13 cellular contexts compared by ENCODE assay signal in the genomic region with DNA sequence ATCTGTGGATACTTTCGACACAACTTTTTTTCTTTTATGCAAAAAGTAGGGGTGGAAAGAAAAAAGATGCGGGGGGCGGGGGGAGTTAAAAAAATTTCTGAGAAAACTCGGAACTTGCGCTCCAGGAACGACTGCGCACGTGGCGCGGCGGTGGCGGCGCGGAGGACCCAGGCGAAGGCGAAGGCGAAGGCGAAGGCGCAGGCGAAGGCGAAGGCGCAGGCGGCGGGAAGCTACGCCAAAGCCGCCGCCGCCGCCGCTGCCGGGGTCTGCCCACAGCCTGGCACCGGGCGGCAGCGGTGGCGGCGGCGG. TPM values are rescaled to one million over a fixed set of nuclear protein-coding genes. Genes with fewer than 3 reads are reported as not detected.
DNase-seq lines count a peak whose midpoint lies in the region; ATAC-seq, FAIRE-seq and TF ChIP-seq lines count a peak whose summit lies in the region.
"Had no signal": no experiment of that assay in that cellular context is flagged by ENCODE, and none has a peak within 500 bp of the region (broad histone marks: within the 10 kb centered on the region; RNA-seq: fewer than 3 reads in every experiment).

No MANE protein-coding gene starts in this region.

- peak overlapping the region; percentile 82 for H3K4me2 ChIP-seq in astrocyte (ENCODE audit: low read length)

- no peak overlapping the region for H3K4me3 ChIP-seq in astrocyte (ENCODE audit: insufficient read depth, low read depth, low read length)
- H3K4me3 ChIP-seq: mucosa of descending colon had no signal

- no peak for FAIRE-seq in astrocyte (lab: Jason Lieb, UNC)

- H3K9me3 Mint-ChIP-seq in stimulated activated naive CD8-positive, alpha-beta T cell treated with anti-CD3 and anti-CD28 coated beads, Interleukin-15, Interleukin-2, amounts not matched to agents 100 ng/mL and 50 ng/mL, for 24 hours = peaks cover 7% of the 10 kb centered on the region
- peaks cover 8% of the 10 kb centered on the region for H3K9me3 Mint-ChIP-seq in astrocyte (ENCODE audit: unreplicated experiment)
- H3K9me3 Mint-ChIP-seq in nephron progenitor cell = peaks cover 3% of the 10 kb centered on the region

- H4K20me1 ChIP-seq in astrocyte (ENCODE audit: insufficient read depth, low read length) = no peaks in the 10 kb centered on the region

- H2AFZ ChIP-seq in astrocyte (ENCODE audit: low read depth, low read length) = no peak overlapping the region

- no peaks in the 10 kb centered on the region for H3K79me2 ChIP-seq in astrocyte (ENCODE audit: insufficient read depth, low read length)

- TF ChIP-seq CTCF in astrocyte (IDR thresholded peaks at IDR 0.05; ENCODE audit: insufficient read depth, low read depth, low read length) = no peak
- TF ChIP-seq CTCF in nephron progenitor cell (IDR thresholded peaks at IDR 0.05) = no peak

- H3K27ac Mint-ChIP-seq in stimulated activated naive CD8-positive, alpha-beta T cell treated with anti-CD3 and anti-CD28 coated beads, Interleukin-15, Interleukin-2, amounts not matched to agents 100 ng/mL and 50 ng/mL, for 24 hours = peak overlapping the region; percentile 77
- H3K27ac Mint-ChIP-seq in astrocyte (ENCODE audit: unreplicated experiment) (peak overlapping the region; percentile 55), nephron progenitor cell (no peak overlapping the region)

- no peaks in the 10 kb centered on the region for H3K9me3 ChIP-seq in astrocyte (ENCODE audit: insufficient read depth, low read depth, low read length)
- H3K9me3 ChIP-seq: mucosa of descending colon had no signal

- H3K27me3 ChIP-seq in astrocyte (ENCODE audit: insufficient read depth, low read length) = peaks cover 90% of the 10 kb centered on the region

- no peak for DNase-seq in stimulated activated naive CD8-positive, alpha-beta T cell treated with anti-CD3 and anti-CD28 coated beads, Interleukin-15, Interleukin-2, amounts not matched to agents 100 U/mL and 50 U/mL, for 24 hours
- no peak for DNase-seq in astrocyte (ENCODE audit: low read depth)
- DNase-seq in nephron progenitor cell = no peak
- no peak for DNase-seq in DMS79 treated with DMSO at 0.1 percent for 48 hours (lab: John Stamatoyannopoulos, UW)
- no peak for DNase-seq in left colon
- DNase-seq: heart right ventricle, NCI-H1417 treated with DMSO at 0.1 percent for 48 hours, T-helper 9 cell had no signal

- H3K27ac ChIP-seq in astrocyte (ENCODE audit: low read depth, low read length) = no peak overlapping the region
- H3K27ac ChIP-seq: heart right ventricle had no signal

- intact Hi-C loops in left colon (cut with DNase I, micrococcal nuclease) = no loop called here

- H3K4me1 ChIP-seq in astrocyte (ENCODE audit: insufficient read depth, low read length) = no peaks in the 10 kb centered on the region

- H3K36me3 Mint-ChIP-seq in stimulated activated naive CD8-positive, alpha-beta T cell treated with anti-CD3 and anti-CD28 coated beads, Interleukin-15, Interleukin-2, amounts not matched to agents 100 ng/mL and 50 ng/mL, for 24 hours (ENCODE audit: low read depth) = peaks cover 17% of the 10 kb centered on the region
- H3K36me3 Mint-ChIP-seq in astrocyte (ENCODE audit: low read depth, unreplicated experiment) (peaks cover 3% of the 10 kb centered on the region), nephron progenitor cell (ENCODE audit: low read depth) (no peaks in the 10 kb centered on the region)

- H3K9ac ChIP-seq in astrocyte (ENCODE audit: low read length) = no peak overlapping the region

- peaks cover 40% of the 10 kb centered on the region for H3K4me1 Mint-ChIP-seq in stimulated activated naive CD8-positive, alpha-beta T cell treated with anti-CD3 and anti-CD28 coated beads, Interleukin-15, Interleukin-2, amounts not matched to agents 100 ng/mL and 50 ng/mL, for 24 hours (ENCODE audit: low read depth)
- H3K4me1 Mint-ChIP-seq in astrocyte (ENCODE audit: low read depth, unreplicated experiment) (peaks cover 5% of the 10 kb centered on the region), nephron progenitor cell (peaks cover 22% of the 10 kb centered on the region)

- H3K27me3 Mint-ChIP-seq in stimulated activated naive CD8-positive, alpha-beta T cell treated with anti-CD3 and anti-CD28 coated beads, Interleukin-15, Interleukin-2, amounts not matched to agents 100 ng/mL and 50 ng/mL, for 24 hours = peaks cover 90% of the 10 kb centered on the region
- H3K27me3 Mint-ChIP-seq in astrocyte (ENCODE audit: low read depth, unreplicated experiment) = peaks cover 83% of the 10 kb centered on the region
- peaks cover 100% of the 10 kb centered on the region for H3K27me3 Mint-ChIP-seq in nephron progenitor cell (ENCODE audit: low read depth, poor library complexity)

- no peak for ATAC-seq in stimulated activated naive CD8-positive, alpha-beta T cell treated with anti-CD3 and anti-CD28 coated beads, Interleukin-15, Interleukin-2, amounts not matched to agents 100 U/mL and 50 U/mL, for 24 hours
- no peak for ATAC-seq in GM21786 (IDR thresholded peaks at IDR 0.05; ENCODE audit: unreplicated experiment)
- no peak for ATAC-seq in left colon
- no peak for ATAC-seq in HG02852 (IDR thresholded peaks at IDR 0.05; ENCODE audit: unreplicated experiment)

- H3K4me3 Mint-ChIP-seq in stimulated activated naive CD8-positive, alpha-beta T cell treated with anti-CD3 and anti-CD28 coated beads, Interleukin-15, Interleukin-2, amounts not matched to agents 100 ng/mL and 50 ng/mL, for 24 hours = peak overlapping the region; percentile 63
- H3K4me3 Mint-ChIP-seq in astrocyte (ENCODE audit: unreplicated experiment) = peak overlapping the region; percentile 27
- peak overlapping the region; percentile 69 for H3K4me3 Mint-ChIP-seq in nephron progenitor cell

- H3K36me3 ChIP-seq in astrocyte (ENCODE audit: insufficient read depth, low read length) = no peaks in the 10 kb centered on the region
- H3K36me3 ChIP-seq: heart right ventricle had no signal

RNA-seq across cellular contexts. Expression of a gene that starts 0.2 kb away (rescaled TPM):
- total RNA-seq in astrocyte (not detected in 2 replicates), left colon (not detected)
- total RNA-seq: HT1080, mucosa of descending colon had no signal
